ENCODE assay signal across 40 cellular contexts in the genomic region with DNA sequence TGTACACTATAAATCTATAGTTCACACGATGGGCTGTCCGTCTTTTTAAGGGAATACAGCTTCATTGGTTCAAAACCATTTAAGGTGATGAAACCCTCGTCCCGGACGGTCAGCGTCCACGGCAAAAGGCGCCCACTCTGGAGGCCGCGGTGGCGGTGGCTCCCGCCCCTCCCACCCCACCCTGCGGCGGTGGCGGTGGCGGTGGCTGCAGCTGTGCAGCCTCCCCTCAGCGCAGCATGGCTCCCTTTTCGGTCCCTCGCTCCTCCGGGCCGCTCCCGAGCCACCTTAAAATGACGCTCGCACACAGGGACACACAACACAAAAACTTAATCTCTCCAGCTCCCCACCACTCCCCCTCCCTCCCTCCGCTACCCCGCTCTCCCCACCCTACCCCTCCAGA.
"Had no signal": no experiment of that assay in that cellular context is flagged by ENCODE, and none has a peak within 500 bp of the region (broad histone marks: within the 10 kb centered on the region; RNA-seq: fewer than 3 reads in every experiment).

No MANE protein-coding gene starts in this region.

- H3K27ac ChIP-seq: adrenal gland, body of pancreas, brain microvascular endothelial cell, breast epithelium, cardiac muscle cell, VCaP had no signal

- FAIRE-seq: astrocyte, TTC549 had no signal

- H3K4me1 ChIP-seq: adrenal gland, body of pancreas, breast epithelium had no signal

- H3K27ac Mint-ChIP-seq: activated B cell treated with CpG ODN at 0.5 μM for 24 hours; activated CD4-positive, alpha-beta memory T cell treated with anti-CD3 and anti-CD28 coated beads for 36 hours; activated CD4-positive, alpha-beta T cell treated with anti-CD3 and anti-CD28 coated beads, Interleukin-2, amount 10 ng/mL, durations not matched to agents 24 days and 14 days; activated CD8-positive, alpha-beta T cell treated with anti-CD3 and anti-CD28 coated beads for 36 hours; activated naive CD4-positive, alpha-beta T cell treated with anti-CD3 and anti-CD28 coated beads for 36 hours; activated naive CD4-positive, alpha-beta T cell treated with anti-CD3 and anti-CD28 coated beads, Interleukin-2, amount 50 U/mL, for 72 hours; activated naive CD8-positive, alpha-beta T cell treated with anti-CD3 and anti-CD28 coated beads for 36 hours; activated T-cell treated with anti-CD3 and anti-CD28 coated beads, Interleukin-2, amount 50 U/mL, for 72 hours; activated T-helper 1 cell treated with anti-CD3 and anti-CD28 coated beads, Interleukin-12 subunit alpha, Interleukin-12 subunit beta, Interleukin-2, Interleukin-4 antibody, amounts not matched to agents 30 ng/mL and 10 ng/mL and 1 ng/mL, durations not matched to agents 14 hours and 24 hours and 36 hours; activated T-helper 17 cell treated with anti-CD3 and anti-CD28 coated beads, Interleukin-2, amount 50 U/mL, for 72 hours; T-helper 1 cell treated with Interleukin-12 subunit alpha and Interleukin-12 subunit beta and Interleukin-4 antibody, amounts not matched to agents 30 μg/mL and 1 μg/mL, for 36 hours; T-helper 2 cell treated with Interferon-gamma antibody and Interleukin-4, amounts not matched to agents 5 μg/mL and 100 μg/mL, for 36 hours had no signal

- H3K9me3 ChIP-seq: adrenal gland, body of pancreas, breast epithelium had no signal

- H3K36me3 Mint-ChIP-seq: activated CD4-positive, alpha-beta memory T cell treated with anti-CD3 and anti-CD28 coated beads for 36 hours; activated naive CD4-positive, alpha-beta T cell treated with anti-CD3 and anti-CD28 coated beads, Interleukin-2, amount 50 U/mL, for 72 hours; activated naive CD8-positive, alpha-beta T cell treated with anti-CD3 and anti-CD28 coated beads for 36 hours had no signal

- H3K4me3 ChIP-seq: adrenal gland, body of pancreas, breast epithelium, cardiac muscle cell had no signal

- ATAC-seq: activated CD8-positive, alpha-beta T cell treated with anti-CD3 and anti-CD28 coated beads for 36 hours; activated naive CD4-positive, alpha-beta T cell treated with anti-CD3 and anti-CD28 coated beads, Interleukin-2, amount 50 U/mL, for 72 hours; activated T-cell treated with anti-CD3 and anti-CD28 coated beads, Interleukin-2, amount 50 U/mL, for 4 hours; activated T-cell treated with anti-CD3 and anti-CD28 coated beads, Interleukin-2, amount 50 U/mL, for 72 hours; activated T-helper 17 cell treated with anti-CD3 and anti-CD28 coated beads, Interleukin-2, amount 50 U/mL, for 72 hours; body of pancreas had no signal

- H3K4me3 Mint-ChIP-seq: activated B cell treated with CpG ODN at 0.5 μM for 24 hours; activated CD4-positive, alpha-beta memory T cell treated with anti-CD3 and anti-CD28 coated beads for 36 hours; activated CD4-positive, alpha-beta T cell treated with anti-CD3 and anti-CD28 coated beads, Interleukin-2, amount 10 ng/mL, durations not matched to agents 24 days and 14 days; activated CD8-positive, alpha-beta T cell treated with anti-CD3 and anti-CD28 coated beads for 36 hours; activated naive CD4-positive, alpha-beta T cell treated with anti-CD3 and anti-CD28 coated beads for 36 hours; activated naive CD8-positive, alpha-beta T cell treated with anti-CD3 and anti-CD28 coated beads for 36 hours; activated T-cell treated with anti-CD3 and anti-CD28 coated beads, Interleukin-2, amount 50 U/mL, for 4 hours; activated T-cell treated with anti-CD3 and anti-CD28 coated beads, Interleukin-2, amount 50 U/mL, for 72 hours; activated T-helper 1 cell treated with anti-CD3 and anti-CD28 coated beads, Interleukin-12 subunit alpha, Interleukin-12 subunit beta, Interleukin-2, Interleukin-4 antibody, amounts not matched to agents 30 ng/mL and 10 ng/mL and 1 ng/mL, durations not matched to agents 14 hours and 24 hours and 36 hours; activated T-helper 17 cell treated with anti-CD3 and anti-CD28 coated beads, Interleukin-2, amount 50 U/mL, for 72 hours; central memory CD8-positive, alpha-beta T cell; T-helper 1 cell treated with Interleukin-12 subunit alpha and Interleukin-12 subunit beta and Interleukin-4 antibody, amounts not matched to agents 30 μg/mL and 1 μg/mL, for 36 hours; T-helper 2 cell treated with Interferon-gamma antibody and Interleukin-4, amounts not matched to agents 5 μg/mL and 100 μg/mL, for 36 hours had no signal

- H3K4me1 Mint-ChIP-seq: activated CD4-positive, alpha-beta T cell treated with anti-CD3 and anti-CD28 coated beads, Interleukin-2, amount 10 ng/mL, durations not matched to agents 24 days and 14 days; activated naive CD8-positive, alpha-beta T cell treated with anti-CD3 and anti-CD28 coated beads for 36 hours; activated T-helper 17 cell treated with anti-CD3 and anti-CD28 coated beads, Interleukin-2, amount 50 U/mL, for 72 hours; central memory CD8-positive, alpha-beta T cell had no signal

- H3K36me3 ChIP-seq: breast epithelium, cardiac muscle cell had no signal

- DNase-seq: activated B cell treated with CpG ODN at 0.5 μM for 24 hours; activated CD4-positive, alpha-beta memory T cell treated with anti-CD3 and anti-CD28 coated beads for 36 hours; activated CD4-positive, alpha-beta T cell treated with anti-CD3 and anti-CD28 coated beads for 4 hours; activated CD4-positive, alpha-beta T cell treated with anti-CD3 and anti-CD28 coated beads, Interleukin-2, amount 10 ng/mL, durations not matched to agents 24 days and 14 days; activated CD4-positive, alpha-beta T cell treated with anti-CD3 and anti-CD28 coated beads, Interleukin-2, amount 50 U/mL, for 1 hour; activated CD4-positive, alpha-beta T cell treated with anti-CD3 and anti-CD28 coated beads, Interleukin-2, amount 50 U/mL, for 4 hours; activated CD4-positive, CD25-positive, alpha-beta regulatory T cell treated with anti-CD3 and anti-CD28 coated beads, Interleukin-2, amount 50 U/mL, for 72 hours; activated CD8-positive, alpha-beta memory T cell treated with anti-CD3 and anti-CD28 coated beads, Interleukin-2, amount 50 U/mL, for 4 hours; activated CD8-positive, alpha-beta T cell treated with anti-CD3 and anti-CD28 coated beads for 36 hours; activated effector memory CD4-positive, alpha-beta T cell treated with anti-CD3 and anti-CD28 coated beads, Interleukin-2, amount 50 U/mL, for 16 hours; activated gamma-delta T cell treated with Interleukin-2 at 50 U/mL for 16 hours; activated naive CD4-positive, alpha-beta T cell; activated naive CD4-positive, alpha-beta T cell treated with anti-CD3 and anti-CD28 coated beads for 36 hours; activated naive CD4-positive, alpha-beta T cell treated with anti-CD3 and anti-CD28 coated beads, Interleukin-2, amount 50 U/mL, for 16 hours; activated naive CD8-positive, alpha-beta T cell treated with anti-CD3 and anti-CD28 coated beads for 36 hours; activated T-cell treated with anti-CD3 and anti-CD28 coated beads for 4 hours; activated T-cell treated with anti-CD3 and anti-CD28 coated beads, Interleukin-2, amount 50 U/mL, for 1 hour; activated T-cell treated with anti-CD3 and anti-CD28 coated beads, Interleukin-2, amount 50 U/mL, for 4 hours; activated T-cell treated with anti-CD3 and anti-CD28 coated beads, Interleukin-2, amount 50 U/mL, for 72 hours; adrenal gland; amniotic stem cell; aorta; body of pancreas; brain microvascular endothelial cell; caudate nucleus; cerebellar nuclear complex; T-helper 1 cell; T-helper 2 cell; T-helper 9 cell had no signal

- H3K27me3 ChIP-seq: adrenal gland, body of pancreas, brain microvascular endothelial cell, breast epithelium, cardiac muscle cell had no signal

- H3K9me3 Mint-ChIP-seq: activated CD4-positive, alpha-beta memory T cell treated with anti-CD3 and anti-CD28 coated beads for 36 hours; activated CD4-positive, alpha-beta T cell treated with anti-CD3 and anti-CD28 coated beads, Interleukin-2, amount 10 ng/mL, durations not matched to agents 24 days and 14 days; activated CD8-positive, alpha-beta T cell treated with anti-CD3 and anti-CD28 coated beads for 36 hours; activated naive CD4-positive, alpha-beta T cell treated with anti-CD3 and anti-CD28 coated beads for 36 hours; activated naive CD4-positive, alpha-beta T cell treated with anti-CD3 and anti-CD28 coated beads, Interleukin-2, amount 50 U/mL, for 72 hours; activated naive CD8-positive, alpha-beta T cell treated with anti-CD3 and anti-CD28 coated beads for 36 hours; activated T-cell treated with anti-CD3 and anti-CD28 coated beads, Interleukin-2, amount 50 U/mL, for 72 hours; activated T-helper 1 cell treated with anti-CD3 and anti-CD28 coated beads, Interleukin-12 subunit alpha, Interleukin-12 subunit beta, Interleukin-2, Interleukin-4 antibody, amounts not matched to agents 30 ng/mL and 10 ng/mL and 1 ng/mL, durations not matched to agents 14 hours and 24 hours and 36 hours; T-helper 1 cell treated with Interleukin-12 subunit alpha and Interleukin-12 subunit beta and Interleukin-4 antibody, amounts not matched to agents 30 μg/mL and 1 μg/mL, for 36 hours; T-helper 2 cell treated with Interferon-gamma antibody and Interleukin-4, amounts not matched to agents 5 μg/mL and 100 μg/mL, for 36 hours had no signal

- H3K27me3 Mint-ChIP-seq: activated CD4-positive, alpha-beta memory T cell treated with anti-CD3 and anti-CD28 coated beads for 36 hours; activated CD4-positive, alpha-beta T cell treated with anti-CD3 and anti-CD28 coated beads, Interleukin-2, amount 10 ng/mL, durations not matched to agents 24 days and 14 days; activated CD8-positive, alpha-beta T cell treated with anti-CD3 and anti-CD28 coated beads for 36 hours; central memory CD8-positive, alpha-beta T cell had no signal
